ENCODE assay signal across 3 cellular contexts in the genomic region with DNA sequence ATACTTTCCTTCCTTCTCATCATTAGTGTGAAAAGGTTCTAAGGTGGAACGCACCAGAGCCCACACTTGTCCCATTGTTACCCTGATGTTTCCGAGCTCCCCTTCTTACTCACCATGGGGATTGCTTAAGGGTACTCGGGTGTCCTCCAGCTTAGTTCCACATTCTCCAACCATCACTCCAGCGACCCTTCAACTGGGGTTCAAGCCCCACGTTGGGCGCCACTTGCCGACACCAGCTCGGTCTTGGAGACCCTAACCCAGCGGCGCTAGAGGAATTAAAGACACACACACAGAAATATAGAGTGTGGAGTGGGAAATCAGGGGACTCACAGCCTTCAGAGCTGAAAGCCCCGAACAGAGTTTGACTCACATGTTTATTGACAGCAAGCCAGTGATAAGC.
TF ChIP-seq lines count a peak whose summit lies in the region.

No MANE protein-coding gene starts in this region.

TF ChIP-seq in HCT116, 20 proteins besides CTCF, POLR2A, EP300 and RAD21:
- TF ChIP-seq CBX3 (IDR thresholded peaks at IDR 0.05; ENCODE audit: low read depth): 0 out of 2 replicates have a peak, but pooled peaks have one; percentile 17

TF ChIP-seq in K562, 482 proteins besides CTCF, POLR2A, EP300 and RAD21:
- TF ChIP-seq TRIM28 (IDR thresholded peaks at IDR 0.05): 0 out of 2 replicates have a peak, but pooled peaks have one; percentile 30

TF ChIP-seq in HepG2, 621 proteins besides CTCF, POLR2A, EP300 and RAD21:
- TF ChIP-seq, protein P1, sequence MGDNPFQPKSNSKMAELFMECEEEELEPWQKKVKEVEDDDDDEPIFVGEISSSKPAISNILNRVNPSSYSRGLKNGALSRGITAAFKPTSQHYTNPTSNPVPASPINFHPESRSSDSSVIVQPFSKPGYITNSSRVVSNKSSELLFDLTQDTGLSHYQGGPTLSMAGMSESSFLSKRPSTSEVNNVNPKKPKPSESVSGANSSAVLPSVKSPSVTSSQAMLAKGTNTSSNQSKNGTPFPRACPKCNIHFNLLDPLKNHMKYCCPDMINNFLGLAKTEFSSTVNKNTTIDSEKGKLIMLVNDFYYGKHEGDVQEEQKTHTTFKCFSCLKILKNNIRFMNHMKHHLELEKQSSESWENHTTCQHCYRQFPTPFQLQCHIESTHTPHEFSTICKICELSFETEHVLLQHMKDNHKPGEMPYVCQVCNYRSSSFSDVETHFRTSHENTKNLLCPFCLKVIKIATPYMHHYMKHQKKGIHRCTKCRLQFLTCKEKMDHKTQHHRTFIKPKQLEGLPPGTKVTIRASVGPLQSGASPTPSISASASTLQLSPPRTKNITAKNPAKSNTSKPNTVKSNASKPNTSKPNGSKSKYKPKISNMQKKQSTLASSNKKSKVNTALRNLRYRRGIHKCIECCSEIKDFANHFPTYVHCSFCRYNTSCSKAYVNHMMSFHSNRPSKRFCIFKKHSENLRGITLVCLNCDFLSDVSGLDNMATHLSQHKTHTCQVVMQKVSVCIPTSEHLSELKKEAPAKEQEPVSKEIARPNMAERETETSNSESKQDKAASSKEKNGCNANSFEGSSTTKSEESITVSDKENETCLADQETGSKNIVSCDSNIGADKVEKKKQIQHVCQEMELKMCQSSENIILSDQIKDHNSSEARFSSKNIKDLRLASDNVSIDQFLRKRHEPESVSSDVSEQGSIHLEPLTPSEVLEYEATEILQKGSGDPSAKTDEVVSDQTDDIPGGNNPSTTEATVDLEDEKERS (CRISPR knock-in tag; IDR thresholded peaks at IDR 0.05): 0 out of 2 replicates have a peak, but pooled peaks have one; percentile 41
